Comparison of ENCODE assay signal across 8 cellular contexts in genomic region chr3:70108072-70108471, GRCh38.
DNase-seq lines count a peak whose midpoint lies in the region; ATAC-seq, FAIRE-seq and TF ChIP-seq lines count a peak whose summit lies in the region.

No MANE protein-coding gene starts in this region.

- no peak overlapping the region for H3K14ac ChIP-seq in H1 (ENCODE audit: insufficient read length)

- DNase-seq in ACHN = peak; percentile 41
- DNase-seq in Karpas-422 = peak; percentile 76
- DNase-seq in H1 (ENCODE audit: low read depth in 1 of 2, low spot score in 2 of 2) = peak; percentile 41 to 82
- DNase-seq in stomach = peak; percentile 42
- DNase-seq in NCI-H128 (lab: John Stamatoyannopoulos, UW; ENCODE audit: unreplicated experiment) = no peak
- DNase-seq in hypothalamus (lab: John Stamatoyannopoulos, UW) = no peak

- POLR2A ChIA-PET in H1 (lab: Charles Lee; ENCODE audit: partially characterized antibody) = no interaction called here

- FAIRE-seq in H1 (lab: Jason Lieb, UNC) = peak; percentile 19

- H4K20me1 ChIP-seq in Karpas-422 (ENCODE audit: insufficient read depth, low read depth, low read length) (no peaks in the 10 kb centered on the region), H1 (replicated peaks in 1 of 2; ENCODE audit: control insufficient read depth in 1 of 2, insufficient read depth in 2 of 2, low read length in 2 of 2) (no peaks in the 10 kb centered on the region)

- no peak overlapping the region for H2BK5ac ChIP-seq in H1 (ENCODE audit: low read depth, low read length)

- WGBS in H1 (ENCODE audit: extremely low coverage in 1 of 2, insufficient coverage in 1 of 2, insufficient read length in 1 of 2, insufficient replicate concordance in 2 of 2, low coverage in 1 of 2, low lambda C conversion rate in 2 of 2, missing lambda C conversion rate in 1 of 2), 2 experiments = 40% methylated on average over 6 of the region's 6 CpGs; no CpG with 5 or more reads in 1 of the 2 experiments
- 64 to 89% (median 80%) methylated on average over 6 of the region's 6 CpGs for WGBS in stomach, 5 donors

- no peak overlapping the region for H2AK5ac ChIP-seq in H1 (ENCODE audit: low read depth, low read length)

- no peak overlapping the region for H3K56ac ChIP-seq in H1 (replicated peaks; ENCODE audit: insufficient read length, low read depth, low read length)

- TF ChIP-seq EP300 in H1 (IDR thresholded peaks at IDR 0.05; ENCODE audit: borderline replicate concordance in 1 of 2, low read depth in 2 of 2, low read length in 2 of 2) (no peak), stomach (IDR thresholded peaks at IDR 0.05) (no peak)

- H3K9me2 ChIP-seq in Karpas-422 (replicated peaks; ENCODE audit: insufficient read depth, low read length) = no peaks in the 10 kb centered on the region

- H3K36me3 ChIP-seq in Karpas-422 (ENCODE audit: insufficient read depth, low read length) (no peaks in the 10 kb centered on the region), H1 (ENCODE audit: control insufficient read depth in 2 of 4, insufficient read depth in 4 of 4, low read length in 3 of 4) (no peaks in the 10 kb centered on the region), stomach (no peaks in the 10 kb centered on the region)

- H2AFZ ChIP-seq in Karpas-422 (ENCODE audit: low read length) (no peak overlapping the region), H1 (ENCODE audit: low read length) (no peak overlapping the region)

- no peak for TF ChIP-seq POLR2A in H1 (IDR thresholded peaks at IDR 0.05; ENCODE audit: control extremely low read depth in 1 of 2, low read depth in 2 of 2, low read length in 2 of 2)
- TF ChIP-seq POLR2A in stomach (IDR thresholded peaks at IDR 0.05) = no peak

- H3K4me1 ChIP-seq in Karpas-422 (ENCODE audit: low read length) = no peaks in the 10 kb centered on the region
- no peaks in the 10 kb centered on the region for H3K4me1 ChIP-seq in H1 (replicated peaks in 1 of 4; ENCODE audit: control insufficient read depth in 3 of 4, insufficient read depth in 4 of 4, low read length in 3 of 4)
- H3K4me1 ChIP-seq in stomach = no peaks in the 10 kb centered on the region

- intact Hi-C loops in stomach (cut with DNase I; ENCODE audit: low total_unique reads) = no loop called here

- H4K5ac ChIP-seq in H1 (ENCODE audit: insufficient read length, low read depth, low read length) = no peak overlapping the region

- no peak overlapping the region for H4K91ac ChIP-seq in H1 (replicated peaks; ENCODE audit: insufficient read length, low read length)

- H3K4me3 ChIP-seq in Karpas-422 (ENCODE audit: low read length) = no peak overlapping the region
- H3K4me3 ChIP-seq in H1 (ENCODE audit: extremely low read depth in 1 of 4, insufficient read depth in 2 of 4, low read depth in 3 of 4, low read length in 4 of 4) = no peak overlapping the region
- no peak overlapping the region for H3K4me3 ChIP-seq in stomach

- H3K4ac ChIP-seq in H1 (replicated peaks; ENCODE audit: insufficient read length, low read depth, low read length) = no peak overlapping the region

- no peak overlapping the region for H3K9ac ChIP-seq in Karpas-422 (ENCODE audit: low read length)
- no peak overlapping the region for H3K9ac ChIP-seq in H1 (replicated peaks in 1 of 4; ENCODE audit: extremely low read depth in 1 of 4, low read depth in 3 of 4, low read length in 3 of 4)

- no peak overlapping the region for H2BK120ac ChIP-seq in H1 (replicated peaks; ENCODE audit: low read depth, low read length)

- ATAC-seq in GM18520 (IDR thresholded peaks at IDR 0.05; ENCODE audit: unreplicated experiment) = no peak

- H3K79me1 ChIP-seq in H1 (ENCODE audit: low read depth, low read length) = no peaks in the 10 kb centered on the region

- no peak overlapping the region for H2BK20ac ChIP-seq in H1 (ENCODE audit: low read length)

- CTCF ChIA-PET in H1 (lab: Charles Lee; ENCODE audit: partially characterized antibody) = interaction anchor here (0.6 to 13.2 kb wide), 27 partner anchors 8 to 1555 kb away, joined by 3 to 205 read pairs (median 4); no protein-coding TSS in a partner anchor

- no peak overlapping the region for H2BK15ac ChIP-seq in H1 (ENCODE audit: low read length)

- TF ChIP-seq CTCF in GM12872 (IDR thresholded peaks at IDR 0.05; ENCODE audit: insufficient read depth, low read depth, low read length) (peak; percentile 74), H1 (IDR thresholded peaks at IDR 0.05; ENCODE audit: control extremely low read depth in 1 of 3, insufficient read depth in 1 of 3, low read depth in 1 of 3, low read length in 3 of 3) (peak; percentile 64 to 70 (median 65)), stomach (IDR thresholded peaks at IDR 0.05) (peak in 2 of 7 experiments; percentile 36 to 37)

- no peak overlapping the region for H3K23ac ChIP-seq in H1 (ENCODE audit: insufficient read length)

- no peak overlapping the region for H2BK12ac ChIP-seq in H1 (ENCODE audit: low read depth, low read length)

- H3K27ac ChIP-seq in Karpas-422 (ENCODE audit: low read length) (no peak overlapping the region), H1 (ENCODE audit: low read depth, low read length) (no peak overlapping the region), stomach (no peak overlapping the region)

- peak; percentile 40 to 55; a peak in 3 of 4 replicates for TF ChIP-seq RAD21 in H1 (IDR thresholded peaks at IDR 0.05 in 1 of 2, conservative IDR thresholded peaks at IDR 0.05 in 1 of 2; ENCODE audit: low read depth in 2 of 2, low read length in 2 of 2)

- H3K79me2 ChIP-seq in Karpas-422 (ENCODE audit: low read length) (no peaks in the 10 kb centered on the region), H1 (ENCODE audit: control insufficient read depth in 1 of 2, insufficient read depth in 2 of 2, low read length in 2 of 2) (no peaks in the 10 kb centered on the region)

- in situ Hi-C loops in ACHN (cut with HindIII; ENCODE audit: low pct_ligation_motif_present, low pct_unique_long_range_greater_than_20kb, low sequenced_read_pairs) = no loop called here

- H4K8ac ChIP-seq in H1 (ENCODE audit: extremely low read depth, insufficient read depth, low read length) = no peak overlapping the region

- H3K18ac ChIP-seq in H1 (ENCODE audit: extremely low read depth, low read length) = no peak overlapping the region

- H3K23me2 ChIP-seq in H1 (ENCODE audit: low read depth, low read length) = no peaks in the 10 kb centered on the region

- no peaks in the 10 kb centered on the region for H3K9me3 ChIP-seq in Karpas-422 (ENCODE audit: low read length)
- H3K9me3 ChIP-seq in H1 (ENCODE audit: insufficient read depth in 2 of 2, low read depth in 1 of 2, low read length in 1 of 2) = no peaks in the 10 kb centered on the region
- H3K9me3 ChIP-seq in stomach = no peaks in the 10 kb centered on the region

- H3K4me2 ChIP-seq in Karpas-422 (ENCODE audit: low read depth, low read length, poor library complexity, severe bottlenecking) = no peak overlapping the region
- no peak overlapping the region for H3K4me2 ChIP-seq in H1 (ENCODE audit: insufficient read depth in 1 of 2, low read depth in 2 of 2, low read length in 2 of 2)

- H3K27me3 ChIP-seq in Karpas-422 (ENCODE audit: low read length) (no peaks in the 10 kb centered on the region), H1 (replicated peaks in 1 of 4; ENCODE audit: control insufficient read depth in 3 of 4, extremely low read depth in 1 of 4, insufficient read depth in 3 of 4, low read length in 3 of 4) (no peaks in the 10 kb centered on the region), stomach (no peaks in the 10 kb centered on the region)

TF ChIP-seq in H1, 55 proteins besides CTCF, POLR2A, EP300 and RAD21:
- TF ChIP-seq TAF7 (optimal IDR thresholded peaks at IDR 0.05; ENCODE audit: borderline replicate concordance, low read depth, low read length) (no peak), SP2 (IDR thresholded peaks at IDR 0.05; ENCODE audit: low read length) (no peak), JUND (IDR thresholded peaks at IDR 0.05; ENCODE audit: low read length) (no peak), POLR2AphosphoS5 (IDR thresholded peaks at IDR 0.05; ENCODE audit: low read depth, low read length) (no peak), EZH2 (IDR thresholded peaks at IDR 0.05; ENCODE audit: low read depth, low read length, severe bottlenecking) (no peak), MAX (IDR thresholded peaks at IDR 0.05) (peak; percentile 81; the same call in 1 of the 2 replicates), RFX5 (IDR thresholded peaks at IDR 0.05; ENCODE audit: borderline replicate concordance, low read depth, low read length) (no peak)

Comparison
In these comparisons a context has a peak if more than half of its experiments do, and no peak if none do; other contexts are left out.
1. DNase-seq: peak in ACHN (single experiment), Karpas-422 (single experiment), H1 (2 of 2) and stomach (single experiment); none in NCI-H128 (single experiment) and hypothalamus (0 of 51).